ENCODE assay signal across 18 cellular contexts in the genomic region with DNA sequence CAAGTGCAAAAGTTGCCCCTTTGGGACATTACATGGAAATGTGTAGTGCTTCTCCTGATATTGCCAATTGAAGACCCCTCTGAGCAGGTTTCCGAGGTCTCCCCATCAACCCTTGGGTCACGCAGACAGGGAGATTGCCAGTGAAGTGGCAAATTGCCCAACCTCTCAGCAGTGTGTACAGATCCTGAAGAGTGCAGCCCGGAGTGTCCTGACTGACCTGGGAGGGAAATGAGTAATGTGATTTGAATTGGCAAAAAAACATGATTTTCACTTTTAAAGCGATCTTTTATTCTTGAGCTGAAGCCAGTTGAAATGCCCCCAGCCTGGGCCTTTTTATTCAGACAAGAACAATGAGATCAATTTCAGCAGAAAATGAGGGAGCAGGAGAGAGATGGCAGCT.
DNase-seq lines count a peak whose midpoint lies in the region; ATAC-seq and TF ChIP-seq lines count a peak whose summit lies in the region.
"Had no signal": no experiment of that assay in that cellular context is flagged by ENCODE, and none has a peak within 500 bp of the region (broad histone marks: within the 10 kb centered on the region; RNA-seq: fewer than 3 reads in every experiment).

No MANE protein-coding gene starts in this region.

- H3K27me3 ChIP-seq in ACC112 (ENCODE audit: insufficient read depth, low read length) = no peaks in the 10 kb centered on the region
- H3K27me3 ChIP-seq in lung (ENCODE audit: control insufficient read depth, insufficient read depth) = no peaks in the 10 kb centered on the region

- H3K27me3 Mint-ChIP-seq in brain (peaks cover 6% of the 10 kb centered on the region), WTC11 (ENCODE audit: low read depth) (no peaks in the 10 kb centered on the region)
- H3K27me3 Mint-ChIP-seq: activated CD4-positive, alpha-beta T cell treated with anti-CD3 and anti-CD28 coated beads, Interleukin-2, amount 10 ng/mL, durations not matched to agents 24 days and 14 days had no signal

- H3K36me3 ChIP-seq in ACC112 (ENCODE audit: insufficient read depth, low read length) (no peaks in the 10 kb centered on the region), lung (ENCODE audit: control insufficient read depth in 2 of 2, insufficient read depth in 2 of 2, low read length in 2 of 2) (no peaks in the 10 kb centered on the region)
- H3K36me3 ChIP-seq: gastrocnemius medialis, tibial artery had no signal

- POLR2A ChIA-PET in WTC11 (lab: Charles Lee) = no interaction called here

- 45 to 71% methylated on average over 4 of the region's 4 CpGs for WGBS in lung, 2 donors

- H3K79me2 ChIP-seq in ACC112 (ENCODE audit: control insufficient read depth, insufficient read depth, low read length, unreplicated experiment) = no peaks in the 10 kb centered on the region

- no peaks in the 10 kb centered on the region for H3K9me3 ChIP-seq in lung (ENCODE audit: control insufficient read depth in 2 of 2, insufficient read depth in 1 of 2, low read length in 1 of 2)
- H3K9me3 ChIP-seq: gastrocnemius medialis, tibial artery had no signal

- H3K9me3 Mint-ChIP-seq in brain (no peaks in the 10 kb centered on the region), WTC11 (no peaks in the 10 kb centered on the region)
- H3K9me3 Mint-ChIP-seq: activated CD4-positive, alpha-beta T cell treated with anti-CD3 and anti-CD28 coated beads, Interleukin-2, amount 10 ng/mL, durations not matched to agents 24 days and 14 days; activated T-cell treated with anti-CD3 and anti-CD28 coated beads, Interleukin-2, amount 50 U/mL, for 72 hours had no signal

- H3K27ac ChIP-seq in ACC112 (ENCODE audit: low read depth, low read length) (peak overlapping the region; percentile 34), lung (ENCODE audit: low read depth in 1 of 2, low read length in 1 of 2) (no peak overlapping the region)
- H3K27ac ChIP-seq: gastrocnemius medialis, tibial artery had no signal

- H3K4me3 Mint-ChIP-seq in brain (peak overlapping the region in 4 of 5 experiments; percentile 15 to 70 (median 22)), WTC11 (no peak overlapping the region)
- H3K4me3 Mint-ChIP-seq: activated CD4-positive, alpha-beta T cell treated with anti-CD3 and anti-CD28 coated beads, Interleukin-2, amount 10 ng/mL, durations not matched to agents 24 days and 14 days; activated T-cell treated with anti-CD3 and anti-CD28 coated beads, Interleukin-2, amount 50 U/mL, for 72 hours; immature natural killer cell had no signal

- DNase-seq in HS-5 (ENCODE audit: low read depth) = peak; percentile 26
- peak; percentile 31 for DNase-seq in lung (ENCODE audit: low spot score)
- DNase-seq in WTC11 (ENCODE audit: low spot score) = no peak
- DNase-seq in HuH-7 (ENCODE audit: low spot score) = no peak
- no peak for DNase-seq in activated gamma-delta T cell (lab: John Stamatoyannopoulos, UW)
- DNase-seq: activated CD4-positive, alpha-beta T cell treated with anti-CD3 and anti-CD28 coated beads, Interleukin-2, amount 10 ng/mL, durations not matched to agents 24 days and 14 days; activated T-cell treated with anti-CD3 and anti-CD28 coated beads, Interleukin-2, amount 50 U/mL, for 72 hours; gastrocnemius medialis; immature natural killer cell; Right ventricle myocardium superior; stimulated activated CD4-positive, alpha-beta T cell treated with anti-CD3 and anti-CD28 coated beads, Interleukin-1b, Interleukin-23, amount 100 ng/mL, for 48 hours; stimulated activated CD8-positive, alpha-beta memory T cell treated with anti-CD3 and anti-CD28 coated beads, Interleukin-4, amount 100 ng/mL, for 48 hours; T-helper 9 cell; tibial artery had no signal

- CTCF ChIA-PET in WTC11 (lab: Charles Lee) = no interaction called here

- H3K4me3 ChIP-seq in ACC112 (ENCODE audit: low read depth, low read length) (peak overlapping the region; percentile 58), lung (no peak overlapping the region)
- H3K4me3 ChIP-seq: gastrocnemius medialis, tibial artery had no signal

- peak overlapping the region; percentile 96 for H2AFZ ChIP-seq in ACC112 (ENCODE audit: low read length, unreplicated experiment)

- H3K27ac Mint-ChIP-seq in brain (peak overlapping the region in 3 of 5 experiments; percentile 0 to 74 (median 71)), WTC11 (no peak overlapping the region)
- H3K27ac Mint-ChIP-seq: activated CD4-positive, alpha-beta T cell treated with anti-CD3 and anti-CD28 coated beads, Interleukin-2, amount 10 ng/mL, durations not matched to agents 24 days and 14 days; activated T-cell treated with anti-CD3 and anti-CD28 coated beads, Interleukin-2, amount 50 U/mL, for 72 hours; immature natural killer cell; progenitor cell of endocrine pancreas had no signal

- no peak for ATAC-seq in lung (ENCODE audit: insufficient read depth, low FRiP score)
- no peak for ATAC-seq in HG03045 (IDR thresholded peaks at IDR 0.05; ENCODE audit: unreplicated experiment)
- no peak; the same call in 1 of the 2 replicates for ATAC-seq in WTC11
- ATAC-seq: activated T-cell treated with anti-CD3 and anti-CD28 coated beads, Interleukin-2, amount 50 U/mL, for 72 hours; gastrocnemius medialis had no signal

- H3K4me1 ChIP-seq in ACC112 (ENCODE audit: control insufficient read depth, insufficient read depth, low read length, unreplicated experiment) = peaks cover 17% of the 10 kb centered on the region
- H3K4me1 ChIP-seq in lung (ENCODE audit: control insufficient read depth in 2 of 2, insufficient read depth in 2 of 2, low read length in 2 of 2) = no peaks in the 10 kb centered on the region
- H3K4me1 ChIP-seq: gastrocnemius medialis, tibial artery had no signal

- H3K36me3 Mint-ChIP-seq in brain (no peaks in the 10 kb centered on the region), WTC11 (no peaks in the 10 kb centered on the region)

- no peak for TF ChIP-seq CTCF in brain (conservative IDR thresholded peaks at IDR 0.05)
- no peak for TF ChIP-seq CTCF in lung (IDR thresholded peaks at IDR 0.05; ENCODE audit: control extremely low read depth, extremely low read depth)
- TF ChIP-seq CTCF in WTC11 (IDR thresholded peaks at IDR 0.05) = no peak

- H3K4me1 Mint-ChIP-seq in brain = peaks cover 54% of the 10 kb centered on the region
- peaks cover 54% of the 10 kb centered on the region for H3K4me1 Mint-ChIP-seq in WTC11
- H3K4me1 Mint-ChIP-seq: activated CD4-positive, alpha-beta T cell treated with anti-CD3 and anti-CD28 coated beads, Interleukin-2, amount 10 ng/mL, durations not matched to agents 24 days and 14 days; immature natural killer cell had no signal

TF ChIP-seq in WTC11, 78 proteins besides CTCF, POLR2A, EP300 and RAD21 (continues in another document):
- no peak for TF ChIP-seq GTF2I (CRISPR knock-in tag; conservative IDR thresholded peaks at IDR 0.05)
- no peak for TF ChIP-seq RORB (CRISPR knock-in tag; IDR thresholded peaks at IDR 0.05)
- TF ChIP-seq, protein P1, sequence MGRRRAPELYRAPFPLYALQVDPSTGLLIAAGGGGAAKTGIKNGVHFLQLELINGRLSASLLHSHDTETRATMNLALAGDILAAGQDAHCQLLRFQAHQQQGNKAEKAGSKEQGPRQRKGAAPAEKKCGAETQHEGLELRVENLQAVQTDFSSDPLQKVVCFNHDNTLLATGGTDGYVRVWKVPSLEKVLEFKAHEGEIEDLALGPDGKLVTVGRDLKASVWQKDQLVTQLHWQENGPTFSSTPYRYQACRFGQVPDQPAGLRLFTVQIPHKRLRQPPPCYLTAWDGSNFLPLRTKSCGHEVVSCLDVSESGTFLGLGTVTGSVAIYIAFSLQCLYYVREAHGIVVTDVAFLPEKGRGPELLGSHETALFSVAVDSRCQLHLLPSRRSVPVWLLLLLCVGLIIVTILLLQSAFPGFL (CRISPR knock-in tag; IDR thresholded peaks at IDR 0.05; ENCODE audit: borderline replicate concordance) = no peak
- TF ChIP-seq, protein P2, sequence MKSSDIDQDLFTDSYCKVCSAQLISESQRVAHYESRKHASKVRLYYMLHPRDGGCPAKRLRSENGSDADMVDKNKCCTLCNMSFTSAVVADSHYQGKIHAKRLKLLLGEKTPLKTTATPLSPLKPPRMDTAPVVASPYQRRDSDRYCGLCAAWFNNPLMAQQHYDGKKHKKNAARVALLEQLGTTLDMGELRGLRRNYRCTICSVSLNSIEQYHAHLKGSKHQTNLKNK (CRISPR knock-in tag; IDR thresholded peaks at IDR 0.05) = no peak
- TF ChIP-seq, protein P3, sequence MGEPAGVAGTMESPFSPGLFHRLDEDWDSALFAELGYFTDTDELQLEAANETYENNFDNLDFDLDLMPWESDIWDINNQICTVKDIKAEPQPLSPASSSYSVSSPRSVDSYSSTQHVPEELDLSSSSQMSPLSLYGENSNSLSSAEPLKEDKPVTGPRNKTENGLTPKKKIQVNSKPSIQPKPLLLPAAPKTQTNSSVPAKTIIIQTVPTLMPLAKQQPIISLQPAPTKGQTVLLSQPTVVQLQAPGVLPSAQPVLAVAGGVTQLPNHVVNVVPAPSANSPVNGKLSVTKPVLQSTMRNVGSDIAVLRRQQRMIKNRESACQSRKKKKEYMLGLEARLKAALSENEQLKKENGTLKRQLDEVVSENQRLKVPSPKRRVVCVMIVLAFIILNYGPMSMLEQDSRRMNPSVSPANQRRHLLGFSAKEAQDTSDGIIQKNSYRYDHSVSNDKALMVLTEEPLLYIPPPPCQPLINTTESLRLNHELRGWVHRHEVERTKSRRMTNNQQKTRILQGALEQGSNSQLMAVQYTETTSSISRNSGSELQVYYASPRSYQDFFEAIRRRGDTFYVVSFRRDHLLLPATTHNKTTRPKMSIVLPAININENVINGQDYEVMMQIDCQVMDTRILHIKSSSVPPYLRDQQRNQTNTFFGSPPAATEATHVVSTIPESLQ (CRISPR knock-in tag; IDR thresholded peaks at IDR 0.05) = no peak
- TF ChIP-seq E2F1 (CRISPR knock-in tag; IDR thresholded peaks at IDR 0.05) = no peak
- no peak for TF ChIP-seq ZNF219 (CRISPR knock-in tag; IDR thresholded peaks at IDR 0.05; ENCODE audit: borderline replicate concordance)

Comparison
In these comparisons a context has a peak if more than half of its experiments do, and no peak if none do; other contexts are left out.
1. DNase-seq: peak in HS-5 (single experiment) and lung (single experiment); none in WTC11 (single experiment), HuH-7 (single experiment) and activated gamma-delta T cell (single experiment).